In the genomic region with DNA sequence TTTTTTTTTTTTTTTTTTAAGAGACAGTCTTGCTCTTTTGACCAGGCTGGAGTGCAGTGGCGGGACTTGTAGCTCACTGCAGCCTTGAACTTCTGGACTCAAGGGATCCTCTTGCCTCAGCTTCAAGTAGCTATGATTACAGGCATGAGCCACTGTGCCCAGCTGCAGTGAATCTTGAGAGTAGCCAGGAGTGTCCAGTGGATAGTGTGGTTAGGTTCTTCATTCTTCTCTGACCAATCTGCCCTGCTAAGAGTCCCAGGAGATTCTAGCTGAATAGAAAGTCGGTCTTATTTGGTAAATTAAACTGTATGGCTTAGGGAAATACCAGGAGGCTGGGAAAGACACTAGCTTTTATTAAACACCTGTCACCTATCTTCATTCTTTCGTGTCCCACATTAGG, we compare ENCODE assay signal across 34 cellular contexts. TPM values are rescaled to one million over a fixed set of nuclear protein-coding genes. Genes with fewer than 3 reads are reported as not detected.
"Had no signal": no experiment of that assay in that cellular context is flagged by ENCODE, and none has a peak within 500 bp of the region (broad histone marks: within the 10 kb centered on the region; RNA-seq: fewer than 3 reads in every experiment).

No MANE protein-coding gene starts in this region.

- H3K27ac ChIP-seq: ascending aorta, cardiac muscle cell, KMS-11, Peyer's patch, SJSA1 had no signal

- ATAC-seq: activated T-cell treated with anti-CD3 and anti-CD28 coated beads, Interleukin-2, amount 50 U/mL, for 72 hours; activated T-helper 17 cell treated with anti-CD3 and anti-CD28 coated beads, Interleukin-2, amount 50 U/mL, for 72 hours; PC-3 had no signal

- H3K27me3 ChIP-seq: ascending aorta, cardiac muscle cell, Peyer's patch, SJSA1 had no signal

- H3K9me3 Mint-ChIP-seq: activated CD4-positive, alpha-beta memory T cell treated with anti-CD3 and anti-CD28 coated beads for 36 hours; activated naive CD4-positive, alpha-beta T cell treated with anti-CD3 and anti-CD28 coated beads for 36 hours; activated naive CD8-positive, alpha-beta T cell treated with anti-CD3 and anti-CD28 coated beads, Interleukin-2, amount 10 ng/mL, durations not matched to agents 7 days and 5 days; activated T-cell treated with anti-CD3 and anti-CD28 coated beads, Interleukin-2, amount 50 U/mL, for 72 hours; activated T-helper 17 cell treated with anti-CD3 and anti-CD28 coated beads, Interleukin-2, amount 50 U/mL, for 72 hours; central memory CD8-positive, alpha-beta T cell; T-helper 1 cell treated with Interleukin-12 subunit alpha and Interleukin-12 subunit beta and Interleukin-4 antibody, amounts not matched to agents 30 μg/mL and 1 μg/mL, for 36 hours; T-helper 2 cell treated with Interferon-gamma antibody and Interleukin-4, amounts not matched to agents 5 μg/mL and 100 μg/mL, for 36 hours had no signal

- H3K4me3 Mint-ChIP-seq: activated CD4-positive, alpha-beta memory T cell treated with anti-CD3 and anti-CD28 coated beads for 36 hours; activated naive CD4-positive, alpha-beta T cell treated with anti-CD3 and anti-CD28 coated beads for 36 hours; activated naive CD8-positive, alpha-beta T cell treated with anti-CD3 and anti-CD28 coated beads, Interleukin-2, amount 10 ng/mL, durations not matched to agents 7 days and 5 days; activated T-cell treated with anti-CD3 and anti-CD28 coated beads, Interleukin-2, amount 50 U/mL, for 72 hours; activated T-helper 17 cell treated with anti-CD3 and anti-CD28 coated beads, Interleukin-2, amount 50 U/mL, for 72 hours; central memory CD8-positive, alpha-beta T cell; T-helper 1 cell treated with Interleukin-12 subunit alpha and Interleukin-12 subunit beta and Interleukin-4 antibody, amounts not matched to agents 30 μg/mL and 1 μg/mL, for 36 hours; T-helper 2 cell treated with Interferon-gamma antibody and Interleukin-4, amounts not matched to agents 5 μg/mL and 100 μg/mL, for 36 hours had no signal

- DNase-seq: activated CD4-positive, alpha-beta memory T cell treated with anti-CD3 and anti-CD28 coated beads for 36 hours; activated CD4-positive, alpha-beta T cell treated with anti-CD3 and anti-CD28 coated beads, Interleukin-2, amount 50 U/mL, for 1 hour; activated CD8-positive, alpha-beta memory T cell treated with anti-CD3 and anti-CD28 coated beads, Interleukin-2, amount 50 U/mL, for 4 hours; activated effector memory CD4-positive, alpha-beta T cell treated with anti-CD3 and anti-CD28 coated beads, Interleukin-2, amount 50 U/mL, for 16 hours; activated naive CD4-positive, alpha-beta T cell treated with anti-CD3 and anti-CD28 coated beads for 36 hours; activated naive CD8-positive, alpha-beta T cell treated with anti-CD3 and anti-CD28 coated beads, Interleukin-2, amount 10 ng/mL, durations not matched to agents 7 days and 5 days; activated T-cell treated with anti-CD3 and anti-CD28 coated beads for 4 hours; activated T-cell treated with anti-CD3 and anti-CD28 coated beads, Interleukin-2, amount 50 U/mL, for 72 hours; amygdala; NCI-H1092 treated with DMSO at 0.1 percent for 48 hours; NCI-H1417; NCI-H146; NCI-H187; NCI-H2029 treated with DMSO at 0.1 percent for 48 hours; NCI-H2107; NCI-H2171; NCI-H510A; NCI-H526; NCI-H748 treated with DMSO at 0.1 percent for 48 hours; NK-92 treated with Interleukin-12 subunit alpha and Interleukin-12 subunit beta, amount 100 ng/mL, for 24 hours; PC-3; Peyer's patch; RPMI8226; SHP77 treated with DMSO at 0.1 percent for 48 hours; SK-N-SH had no signal

- H3K4me1 Mint-ChIP-seq: activated T-helper 17 cell treated with anti-CD3 and anti-CD28 coated beads, Interleukin-2, amount 50 U/mL, for 72 hours had no signal

- H3K27ac Mint-ChIP-seq: activated CD4-positive, alpha-beta memory T cell treated with anti-CD3 and anti-CD28 coated beads for 36 hours; activated naive CD4-positive, alpha-beta T cell treated with anti-CD3 and anti-CD28 coated beads for 36 hours; activated T-cell treated with anti-CD3 and anti-CD28 coated beads, Interleukin-2, amount 50 U/mL, for 72 hours; T-helper 1 cell treated with Interleukin-12 subunit alpha and Interleukin-12 subunit beta and Interleukin-4 antibody, amounts not matched to agents 30 μg/mL and 1 μg/mL, for 36 hours; T-helper 2 cell treated with Interferon-gamma antibody and Interleukin-4, amounts not matched to agents 5 μg/mL and 100 μg/mL, for 36 hours had no signal

- H3K9me3 ChIP-seq: ascending aorta, Peyer's patch, SJSA1, SK-N-SH had no signal

- H3K27me3 Mint-ChIP-seq: activated CD4-positive, alpha-beta memory T cell treated with anti-CD3 and anti-CD28 coated beads for 36 hours; activated naive CD8-positive, alpha-beta T cell treated with anti-CD3 and anti-CD28 coated beads, Interleukin-2, amount 10 ng/mL, durations not matched to agents 7 days and 5 days; activated T-helper 17 cell treated with anti-CD3 and anti-CD28 coated beads, Interleukin-2, amount 50 U/mL, for 72 hours; central memory CD8-positive, alpha-beta T cell had no signal

RNA-seq across cellular contexts. Expression of a gene that starts 36.7 kb away (rescaled TPM):
- total RNA-seq: activated CD4-positive, alpha-beta memory T cell treated with anti-CD3 and anti-CD28 coated beads for 36 hours; activated naive CD4-positive, alpha-beta T cell treated with anti-CD3 and anti-CD28 coated beads for 36 hours; activated naive CD8-positive, alpha-beta T cell treated with anti-CD3 and anti-CD28 coated beads, Interleukin-2, amount 10 ng/mL, durations not matched to agents 7 days and 5 days; activated T-cell treated with anti-CD3 and anti-CD28 coated beads, Interleukin-2, amount 50 U/mL, for 72 hours; activated T-helper 17 cell treated with anti-CD3 and anti-CD28 coated beads, Interleukin-2, amount 50 U/mL, for 72 hours; ascending aorta; cardiac muscle cell; M059J; PC-3; SJSA1 had no signal
- polyA plus RNA-seq: cardiac muscle cell, SK-N-SH had no signal
